1 cellular context compared by ENCODE assay signal in genomic region chr3:30626443-30627181, GRCh38.
TF ChIP-seq lines count a peak whose summit lies in the region.

No MANE protein-coding gene starts in this region.

TF ChIP-seq in GM23338, 12 proteins besides CTCF, POLR2A, EP300 and RAD21 (continued from another document):
- TF ChIP-seq, protein P1, sequence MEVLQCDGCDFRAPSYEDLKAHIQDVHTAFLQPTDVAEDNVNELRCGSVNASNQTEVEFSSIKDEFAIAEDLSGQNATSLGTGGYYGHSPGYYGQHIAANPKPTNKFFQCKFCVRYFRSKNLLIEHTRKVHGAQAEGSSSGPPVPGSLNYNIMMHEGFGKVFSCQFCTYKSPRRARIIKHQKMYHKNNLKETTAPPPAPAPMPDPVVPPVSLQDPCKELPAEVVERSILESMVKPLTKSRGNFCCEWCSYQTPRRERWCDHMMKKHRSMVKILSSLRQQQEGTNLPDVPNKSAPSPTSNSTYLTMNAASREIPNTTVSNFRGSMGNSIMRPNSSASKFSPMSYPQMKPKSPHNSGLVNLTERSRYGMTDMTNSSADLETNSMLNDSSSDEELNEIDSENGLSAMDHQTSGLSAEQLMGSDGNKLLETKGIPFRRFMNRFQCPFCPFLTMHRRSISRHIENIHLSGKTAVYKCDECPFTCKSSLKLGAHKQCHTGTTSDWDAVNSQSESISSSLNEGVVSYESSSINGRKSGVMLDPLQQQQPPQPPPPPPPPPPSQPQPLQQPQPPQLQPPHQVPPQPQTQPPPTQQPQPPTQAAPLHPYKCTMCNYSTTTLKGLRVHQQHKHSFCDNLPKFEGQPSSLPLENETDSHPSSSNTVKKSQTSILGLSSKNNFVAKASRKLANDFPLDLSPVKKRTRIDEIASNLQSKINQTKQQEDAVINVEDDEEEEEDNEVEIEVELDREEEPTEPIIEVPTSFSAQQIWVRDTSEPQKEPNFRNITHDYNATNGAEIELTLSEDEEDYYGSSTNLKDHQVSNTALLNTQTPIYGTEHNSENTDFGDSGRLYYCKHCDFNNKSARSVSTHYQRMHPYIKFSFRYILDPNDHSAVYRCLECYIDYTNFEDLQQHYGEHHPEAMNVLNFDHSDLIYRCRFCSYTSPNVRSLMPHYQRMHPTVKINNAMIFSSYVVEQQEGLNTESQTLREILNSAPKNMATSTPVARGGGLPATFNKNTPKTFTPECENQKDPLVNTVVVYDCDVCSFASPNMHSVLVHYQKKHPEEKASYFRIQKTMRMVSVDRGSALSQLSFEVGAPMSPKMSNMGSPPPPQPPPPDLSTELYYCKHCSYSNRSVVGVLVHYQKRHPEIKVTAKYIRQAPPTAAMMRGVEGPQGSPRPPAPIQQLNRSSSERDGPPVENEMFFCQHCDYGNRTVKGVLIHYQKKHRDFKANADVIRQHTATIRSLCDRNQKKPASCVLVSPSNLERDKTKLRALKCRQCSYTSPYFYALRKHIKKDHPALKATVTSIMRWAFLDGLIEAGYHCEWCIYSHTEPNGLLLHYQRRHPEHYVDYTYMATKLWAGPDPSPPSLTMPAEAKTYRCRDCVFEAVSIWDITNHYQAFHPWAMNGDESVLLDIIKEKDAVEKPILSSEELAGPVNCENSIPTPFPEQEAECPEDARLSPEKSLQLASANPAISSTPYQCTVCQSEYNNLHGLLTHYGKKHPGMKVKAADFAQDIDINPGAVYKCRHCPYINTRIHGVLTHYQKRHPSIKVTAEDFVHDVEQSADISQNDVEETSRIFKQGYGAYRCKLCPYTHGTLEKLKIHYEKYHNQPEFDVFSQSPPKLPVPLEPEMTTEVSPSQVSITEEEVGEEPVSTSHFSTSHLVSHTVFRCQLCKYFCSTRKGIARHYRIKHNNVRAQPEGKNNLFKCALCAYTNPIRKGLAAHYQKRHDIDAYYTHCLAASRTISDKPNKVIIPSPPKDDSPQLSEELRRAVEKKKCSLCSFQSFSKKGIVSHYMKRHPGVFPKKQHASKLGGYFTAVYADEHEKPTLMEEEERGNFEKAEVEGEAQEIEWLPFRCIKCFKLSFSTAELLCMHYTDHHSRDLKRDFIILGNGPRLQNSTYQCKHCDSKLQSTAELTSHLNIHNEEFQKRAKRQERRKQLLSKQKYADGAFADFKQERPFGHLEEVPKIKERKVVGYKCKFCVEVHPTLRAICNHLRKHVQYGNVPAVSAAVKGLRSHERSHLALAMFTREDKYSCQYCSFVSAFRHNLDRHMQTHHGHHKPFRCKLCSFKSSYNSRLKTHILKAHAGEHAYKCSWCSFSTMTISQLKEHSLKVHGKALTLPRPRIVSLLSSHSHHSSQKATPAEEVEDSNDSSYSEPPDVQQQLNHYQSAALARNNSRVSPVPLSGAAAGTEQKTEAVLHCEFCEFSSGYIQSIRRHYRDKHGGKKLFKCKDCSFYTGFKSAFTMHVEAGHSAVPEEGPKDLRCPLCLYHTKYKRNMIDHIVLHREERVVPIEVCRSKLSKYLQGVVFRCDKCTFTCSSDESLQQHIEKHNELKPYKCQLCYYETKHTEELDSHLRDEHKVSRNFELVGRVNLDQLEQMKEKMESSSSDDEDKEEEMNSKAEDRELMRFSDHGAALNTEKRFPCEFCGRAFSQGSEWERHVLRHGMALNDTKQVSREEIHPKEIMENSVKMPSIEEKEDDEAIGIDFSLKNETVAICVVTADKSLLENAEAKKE (CRISPR knock-in tag; IDR thresholded peaks at IDR 0.05) = no peak
- TF ChIP-seq STAT1 (IDR thresholded peaks at IDR 0.05; ENCODE audit: unreplicated experiment) (no peak), ZNF114 (CRISPR knock-in tag; IDR thresholded peaks at IDR 0.05) (no peak)
